In the genomic region with DNA sequence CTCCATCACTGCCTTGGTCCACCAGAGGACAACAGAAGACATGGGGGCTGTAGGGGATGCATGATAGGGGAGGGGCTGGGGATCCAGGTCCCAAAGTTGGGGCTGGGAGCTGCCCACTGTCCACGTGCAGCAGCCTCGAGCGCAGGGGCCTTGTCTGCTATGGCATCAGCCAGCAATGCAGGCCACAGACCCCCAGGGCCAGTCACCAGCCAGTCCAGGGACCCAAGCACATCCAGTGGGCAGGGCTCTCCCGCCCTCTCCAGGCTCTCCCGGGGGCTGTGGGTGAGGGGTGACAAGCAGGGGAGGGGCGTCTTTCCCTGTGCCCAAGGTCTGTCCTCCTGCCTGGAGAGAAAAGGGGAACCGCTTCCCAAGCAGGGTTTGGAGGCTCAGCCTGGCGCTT, we compare ENCODE assay signal across 25 cellular contexts. TPM values are rescaled to one million over a fixed set of nuclear protein-coding genes. Genes with fewer than 3 reads are reported as not detected.
A peak's percentile ranks its signal among the peaks of the same experiment; 100 is the strongest.
DNase-seq lines count a peak whose midpoint lies in the region; ATAC-seq, FAIRE-seq and TF ChIP-seq lines count a peak whose summit lies in the region.
"Had no signal": no experiment of that assay in that cellular context is flagged by ENCODE, and none has a peak within 500 bp of the region (broad histone marks: within the 10 kb centered on the region; RNA-seq: fewer than 3 reads in every experiment).

No MANE protein-coding gene starts in this region.

- peaks cover 0 to 4% of the 10 kb centered on the region in 2 donors for H3K36me3 ChIP-seq in kidney (ENCODE audit: control insufficient read depth in 1 of 2, insufficient read depth in 2 of 2, low read length in 2 of 2)
- peaks cover 0 to 25% (median 0%) of the 10 kb centered on the region in 4 donors for H3K36me3 ChIP-seq in sigmoid colon

- no peaks in the 10 kb centered on the region for H3K27me3 Mint-ChIP-seq in stimulated activated naive CD8-positive, alpha-beta T cell treated with anti-CD3 and anti-CD28 coated beads, Interleukin-15, amount 100 ng/mL, for 72 hours
- H3K27me3 Mint-ChIP-seq: CD4-positive, alpha-beta memory T cell had no signal

- no peak overlapping the region for H3K9ac ChIP-seq in kidney (ENCODE audit: low read length in 2 of 2)
- H3K9ac ChIP-seq: BLaER1 treated with 17β-estradiol and CSF1 and Interleukin-3, amounts not matched to agents 10 nM and 100 nM; GM23248 had no signal

- H3K4me3 Mint-ChIP-seq in stimulated activated naive CD8-positive, alpha-beta T cell treated with anti-CD3 and anti-CD28 coated beads, Interleukin-15, amount 100 ng/mL, for 72 hours: no peak overlapping the region
- H3K4me3 Mint-ChIP-seq: CD4-positive, alpha-beta memory T cell; H9 had no signal

- peaks cover 0 to 21% of the 10 kb centered on the region in 2 donors for H3K9me3 Mint-ChIP-seq in stimulated activated naive CD8-positive, alpha-beta T cell treated with anti-CD3 and anti-CD28 coated beads, Interleukin-15, amount 100 ng/mL, for 72 hours
- H3K9me3 Mint-ChIP-seq: H9 had no signal

- H3K27me3 ChIP-seq in sigmoid colon: no peaks in the 10 kb centered on the region
- H3K27me3 ChIP-seq: BLaER1 treated with 17β-estradiol and CSF1 and Interleukin-3, amounts not matched to agents 10 nM and 100 nM had no signal

- DNase-seq in stimulated activated naive CD8-positive, alpha-beta T cell treated with anti-CD3 and anti-CD28 coated beads, Interleukin-15, amount 100 ng/mL, for 72 hours: no peak
- no peak for DNase-seq in stimulated activated naive CD8-positive, alpha-beta T cell treated with anti-CD3 and anti-CD28 coated beads, Interleukin-15, Interleukin-2, amounts not matched to agents 100 U/mL and 50 U/mL, for 24 hours
- DNase-seq in kidney: peak; percentile 69
- peak; percentile 50 for DNase-seq in sigmoid colon
- DNase-seq in HCEC 1CT: no peak
- no peak for DNase-seq in NCI-H446 treated with DMSO at 0.1 percent for 48 hours (lab: John Stamatoyannopoulos, UW)
- DNase-seq: CD4-positive, alpha-beta memory T cell; DMS 273 treated with DMSO at 0.1 percent for 48 hours; DMS79 treated with DMSO at 0.1 percent for 48 hours; GM23248; H9; KBM-7; NCI-H1092 treated with DMSO at 0.1 percent for 48 hours; NCI-H1436 treated with DMSO at 0.1 percent for 48 hours; NCI-H2029; NCI-H226; NCI-H774; NK-92 treated with Interleukin-12 subunit alpha and Interleukin-12 subunit beta, amount 100 ng/mL, for 24 hours; SIG-M5 had no signal

- TF ChIP-seq EP300 in sigmoid colon (IDR thresholded peaks at IDR 0.05): no peak

- TF ChIP-seq POLR2A in sigmoid colon (IDR thresholded peaks at IDR 0.05): no peak

- no peaks in the 10 kb centered on the region for H3K4me1 Mint-ChIP-seq in stimulated activated naive CD8-positive, alpha-beta T cell treated with anti-CD3 and anti-CD28 coated beads, Interleukin-15, amount 100 ng/mL, for 72 hours
- H3K4me1 Mint-ChIP-seq: H9 had no signal

- H3K9me3 ChIP-seq in kidney (ENCODE audit: control insufficient read depth in 1 of 2, low read length in 2 of 2) (no peaks in the 10 kb centered on the region), sigmoid colon (no peaks in the 10 kb centered on the region)
- H3K9me3 ChIP-seq: Caco-2 had no signal

- intact Hi-C loops in kidney (cut with DNase I): no loop called here
- intact Hi-C loops in sigmoid colon (cut with DNase I): no loop called here

- H3K27ac ChIP-seq in kidney (ENCODE audit: low read depth in 2 of 2, low read length in 2 of 2) (no peak overlapping the region), sigmoid colon (no peak overlapping the region)
- H3K27ac ChIP-seq: BLaER1 treated with 17β-estradiol and CSF1 and Interleukin-3, amounts not matched to agents 10 nM and 100 nM; GM23248; HL-60; RWPE1 had no signal

- no peak overlapping the region for H3K4me3 ChIP-seq in kidney (ENCODE audit: low read length in 2 of 2)
- no peak overlapping the region for H3K4me3 ChIP-seq in sigmoid colon
- H3K4me3 ChIP-seq: BLaER1 treated with 17β-estradiol and CSF1 and Interleukin-3, amounts not matched to agents 10 nM and 100 nM; GM12878; GM23248 had no signal

- H3K27ac Mint-ChIP-seq in stimulated activated naive CD8-positive, alpha-beta T cell treated with anti-CD3 and anti-CD28 coated beads, Interleukin-15, amount 100 ng/mL, for 72 hours: peak overlapping the region; percentile 17 to 35
- H3K27ac Mint-ChIP-seq: CD4-positive, alpha-beta memory T cell had no signal

- WGBS in sigmoid colon, 2 donors: 93 to 95% methylated on average over 8 of the region's 8 CpGs

- ATAC-seq in stimulated activated naive CD8-positive, alpha-beta T cell treated with anti-CD3 and anti-CD28 coated beads, Interleukin-15, amount 100 ng/mL, for 72 hours: no peak
- no peak for ATAC-seq in stimulated activated naive CD8-positive, alpha-beta T cell treated with anti-CD3 and anti-CD28 coated beads, Interleukin-15, Interleukin-2, amounts not matched to agents 100 U/mL and 50 U/mL, for 24 hours
- ATAC-seq in GM18870 (IDR thresholded peaks at IDR 0.05; ENCODE audit: unreplicated experiment): no peak
- ATAC-seq: GM12878 had no signal

- H3K4me1 ChIP-seq in kidney (ENCODE audit: control insufficient read depth in 1 of 2, insufficient read depth in 1 of 2, low read depth in 1 of 2, low read length in 2 of 2) (no peaks in the 10 kb centered on the region), sigmoid colon (no peaks in the 10 kb centered on the region)
- H3K4me1 ChIP-seq: Caco-2 had no signal

- FAIRE-seq in kidney (lab: Jason Lieb, UNC): no peak
- FAIRE-seq: GM12878 had no signal

- TF ChIP-seq CTCF in kidney (IDR thresholded peaks at IDR 0.05; ENCODE audit: borderline replicate concordance, extremely low read depth, insufficient read depth): no peak
- TF ChIP-seq CTCF in sigmoid colon (IDR thresholded peaks at IDR 0.05): no peak

RNA-seq across cellular contexts. Expression of a gene that starts 32.8 kb away (rescaled TPM):
- total RNA-seq in kidney (71.4 TPM), sigmoid colon (10 to 100 TPM; 61.5 to 69.0 (median 64.9) TPM)
- polyA plus RNA-seq in kidney (ENCODE audit: insufficient read depth, low read depth, low replicate concordance) (402 TPM), sigmoid colon (100 to 1,000 TPM in 1 of 3 donors, 10 to 100 TPM in 2; 50.0 to 187 (median 79.3) TPM)

Comparison
In these comparisons a context has a peak if more than half of its experiments do, and no peak if none do; other contexts are left out.
1. DNase-seq: peak in kidney (single experiment) and sigmoid colon (single experiment); none in stimulated activated naive CD8-positive, alpha-beta T cell treated with anti-CD3 and anti-CD28 coated beads, Interleukin-15, amount 100 ng/mL, for 72 hours (0 of 2), stimulated activated naive CD8-positive, alpha-beta T cell treated with anti-CD3 and anti-CD28 coated beads, Interleukin-15, Interleukin-2, amounts not matched to agents 100 U/mL and 50 U/mL, for 24 hours (single experiment), HCEC 1CT (single experiment) and NCI-H446 treated with DMSO at 0.1 percent for 48 hours (single experiment).